ENCODE assay signal across 25 cellular contexts in genomic region chr15:29632671-29633406, GRCh38.
A peak's percentile ranks its signal among the peaks of the same experiment; 100 is the strongest.
DNase-seq lines count a peak whose midpoint lies in the region; ATAC-seq, FAIRE-seq and TF ChIP-seq lines count a peak whose summit lies in the region.
"Had no signal": no experiment of that assay in that cellular context is flagged by ENCODE, and none has a peak within 500 bp of the region (broad histone marks: within the 10 kb centered on the region; RNA-seq: fewer than 3 reads in every experiment).

No MANE protein-coding gene starts in this region.

- no peak for TF ChIP-seq RAD21 in HepG2 (CRISPR knock-in tag; IDR thresholded peaks at IDR 0.05)
- TF ChIP-seq RAD21 in H1 (IDR thresholded peaks at IDR 0.05 in 1 of 2, conservative IDR thresholded peaks at IDR 0.05 in 1 of 2; ENCODE audit: low read depth in 2 of 2, low read length in 2 of 2) = no peak

- H3K4me3 Mint-ChIP-seq in osteocyte (ENCODE audit: unreplicated experiment) = no peak overlapping the region
- H3K4me3 Mint-ChIP-seq: B cell; CD14-positive monocyte; CD4-positive, alpha-beta T cell; CD8-positive, alpha-beta memory T cell; GM23338; HFFc6 had no signal

- H3K9ac ChIP-seq in HepG2 (ENCODE audit: insufficient read depth, low read depth, low read length) = no peak overlapping the region
- no peak overlapping the region for H3K9ac ChIP-seq in H1 (replicated peaks in 1 of 4; ENCODE audit: extremely low read depth in 1 of 4, low read depth in 3 of 4, low read length in 3 of 4)
- H3K9ac ChIP-seq: BLaER1 treated with 17β-estradiol and CSF1 and Interleukin-3, amounts not matched to agents 10 nM and 100 nM had no signal

- H4K5ac ChIP-seq in H1 (ENCODE audit: insufficient read length, low read depth, low read length) = no peak overlapping the region

- in situ Hi-C loops in HepG2 (cut with HindIII; ENCODE audit: extremely low pct_ligation_motif_present, low pct_unique_long_range_greater_than_20kb) = no loop called here

- no peaks in the 10 kb centered on the region for H3K27me3 Mint-ChIP-seq in osteocyte (ENCODE audit: unreplicated experiment)
- H3K27me3 Mint-ChIP-seq: B cell had no signal

- no peak overlapping the region for H3K23ac ChIP-seq in H1 (ENCODE audit: insufficient read length)

- 21% methylated on average over 4 of the region's 8 CpGs for WGBS in HepG2 (ENCODE audit: low lambda C conversion rate)
- WGBS in right lobe of liver (ENCODE audit: insufficient coverage, low coverage, low lambda C conversion rate, missing lambda C conversion rate) = 50% methylated on average over 5 of the region's 8 CpGs
- 90% methylated on average over 8 of the region's 8 CpGs; no CpG with 5 or more reads in 1 of the 2 experiments for WGBS in H1 (ENCODE audit: extremely low coverage in 1 of 2, insufficient coverage in 1 of 2, insufficient read length in 1 of 2, insufficient replicate concordance in 2 of 2, low coverage in 1 of 2, low lambda C conversion rate in 2 of 2, missing lambda C conversion rate in 1 of 2), 2 experiments

- TF ChIP-seq CTCF in HepG2 (CRISPR knock-in tag; IDR thresholded peaks at IDR 0.05) (no peak), right lobe of liver (IDR thresholded peaks at IDR 0.05) (no peak), H1 (IDR thresholded peaks at IDR 0.05; ENCODE audit: control extremely low read depth in 1 of 3, insufficient read depth in 1 of 3, low read depth in 1 of 3, low read length in 3 of 3) (no peak), osteocyte (IDR thresholded peaks at IDR 0.05) (no peak)

- no peak overlapping the region for H4K91ac ChIP-seq in H1 (replicated peaks; ENCODE audit: insufficient read length, low read length)

- H3K14ac ChIP-seq in H1 (ENCODE audit: insufficient read length) = no peak overlapping the region

- no peak for FAIRE-seq in HepG2 (lab: Jason Lieb, UNC)
- no peak for FAIRE-seq in H1 (lab: Jason Lieb, UNC)
- FAIRE-seq in GM12892 (lab: Jason Lieb, UNC) = no peak
- FAIRE-seq: A204.1, D721Med, GM12878, GM18507, H54 had no signal

- H4K20me1 ChIP-seq in HepG2 (ENCODE audit: insufficient read depth, low read length) = no peaks in the 10 kb centered on the region
- H4K20me1 ChIP-seq in H1 (replicated peaks in 1 of 2; ENCODE audit: control insufficient read depth in 1 of 2, insufficient read depth in 2 of 2, low read length in 2 of 2) = no peaks in the 10 kb centered on the region
- H4K20me1 ChIP-seq: BLaER1 treated with 17β-estradiol and CSF1 and Interleukin-3, amounts not matched to agents 10 nM and 100 nM had no signal

- TF ChIP-seq EP300 in HepG2 (IDR thresholded peaks at IDR 0.05; ENCODE audit: low read depth in 2 of 2, low read length in 2 of 2) = no peak
- TF ChIP-seq EP300 in HepG2 (CRISPR knock-in tag; IDR thresholded peaks at IDR 0.05; ENCODE audit: borderline replicate concordance) = no peak
- TF ChIP-seq EP300 in H1 (IDR thresholded peaks at IDR 0.05; ENCODE audit: borderline replicate concordance in 1 of 2, low read depth in 2 of 2, low read length in 2 of 2) = no peak

- H3K79me2 ChIP-seq in HepG2 (ENCODE audit: insufficient read depth, low read length) = no peaks in the 10 kb centered on the region
- no peaks in the 10 kb centered on the region for H3K79me2 ChIP-seq in H1 (ENCODE audit: control insufficient read depth in 1 of 2, insufficient read depth in 2 of 2, low read length in 2 of 2)

- H3K4me1 Mint-ChIP-seq in osteocyte (ENCODE audit: unreplicated experiment) = peaks cover 3% of the 10 kb centered on the region
- H3K4me1 Mint-ChIP-seq: B cell; CD14-positive monocyte; CD8-positive, alpha-beta memory T cell had no signal

- peaks cover 3% of the 10 kb centered on the region for H3K9me3 Mint-ChIP-seq in osteocyte (ENCODE audit: unreplicated experiment)
- H3K9me3 Mint-ChIP-seq: CD4-positive, alpha-beta T cell; HFFc6 had no signal

- CTCF ChIA-PET in HepG2 (lab: Yijun Ruan, JAX; ENCODE audit: low intra/inter-chr PET ratio, low total read pairs) (no interaction called here), H1 (lab: Charles Lee; ENCODE audit: partially characterized antibody) (interaction anchor here (0.6 to 3.0 kb wide), 6 partner anchors 10 to 34 kb away, joined by 3 to 13 read pairs (median 5); no protein-coding TSS in a partner anchor)

- peak overlapping the region; percentile 23; the same call in 1 of the 2 replicates for H2BK12ac ChIP-seq in H1 (ENCODE audit: low read depth, low read length)

- H2BK20ac ChIP-seq in H1 (ENCODE audit: low read length) = no peak overlapping the region

- no peak overlapping the region for H3K18ac ChIP-seq in H1 (ENCODE audit: extremely low read depth, low read length)

- H2BK15ac ChIP-seq in H1 (ENCODE audit: low read length) = no peak overlapping the region

- H3K23me2 ChIP-seq in H1 (ENCODE audit: low read depth, low read length) = no peaks in the 10 kb centered on the region

- no peaks in the 10 kb centered on the region for H3K36me3 Mint-ChIP-seq in osteocyte (ENCODE audit: unreplicated experiment)
- H3K36me3 Mint-ChIP-seq: CD14-positive monocyte; CD8-positive, alpha-beta memory T cell had no signal

- intact Hi-C loops in HepG2 (cut with micrococcal nuclease; ENCODE audit: unreplicated experiment) (no loop called here), right lobe of liver (cut with DNase I) (no loop called here)

- H2BK5ac ChIP-seq in H1 (ENCODE audit: low read depth, low read length) = no peak overlapping the region

- no peaks in the 10 kb centered on the region for H3K9me3 ChIP-seq in HepG2 (ENCODE audit: low read length)
- H3K9me3 ChIP-seq in right lobe of liver = no peaks in the 10 kb centered on the region
- H3K9me3 ChIP-seq in H1 (ENCODE audit: insufficient read depth in 2 of 2, low read depth in 1 of 2, low read length in 1 of 2) = no peaks in the 10 kb centered on the region; a peak in 1 of 4 replicates
- H3K9me3 ChIP-seq: BLaER1 treated with 17β-estradiol and CSF1 and Interleukin-3, amounts not matched to agents 10 nM and 100 nM; HAP-1 had no signal

- TF ChIP-seq POLR2A in HepG2 (IDR thresholded peaks at IDR 0.05; ENCODE audit: insufficient read depth in 1 of 2, low read depth in 2 of 2, low read length in 2 of 2) = no peak
- TF ChIP-seq POLR2A in right lobe of liver (IDR thresholded peaks at IDR 0.05) = no peak
- no peak for TF ChIP-seq POLR2A in H1 (IDR thresholded peaks at IDR 0.05; ENCODE audit: control extremely low read depth in 1 of 2, low read depth in 2 of 2, low read length in 2 of 2)
- TF ChIP-seq POLR2A in GM12892 (IDR thresholded peaks at IDR 0.05; ENCODE audit: low read depth, low read length) = no peak

- H3K4me2 ChIP-seq in HepG2 (ENCODE audit: low read depth, low read length) (no peak overlapping the region), H1 (ENCODE audit: insufficient read depth in 1 of 2, low read depth in 2 of 2, low read length in 2 of 2) (no peak overlapping the region)
- H3K4me2 ChIP-seq: GM23338 had no signal

- POLR2A ChIA-PET in HepG2 (lab: Yijun Ruan, JAX) = no interaction called here
- POLR2A ChIA-PET in H1 (lab: Charles Lee; ENCODE audit: partially characterized antibody) = interaction anchor here (3.1 kb wide), 1 partner anchor 9 kb away, joined by 8 read pairs; no protein-coding TSS in a partner anchor

- H3K4me3 ChIP-seq in HepG2 (replicated peaks in 1 of 3; ENCODE audit: insufficient read depth in 1 of 3, low read depth in 2 of 3, low read length in 3 of 3) (no peak overlapping the region), right lobe of liver (no peak overlapping the region), H1 (ENCODE audit: extremely low read depth in 1 of 4, insufficient read depth in 2 of 4, low read depth in 3 of 4, low read length in 4 of 4) (no peak overlapping the region)
- H3K4me3 ChIP-seq: BLaER1 treated with 17β-estradiol and CSF1 and Interleukin-3, amounts not matched to agents 10 nM and 100 nM; GM12878; GM23338; HAP-1 had no signal

- H3K4me1 ChIP-seq in HepG2 (ENCODE audit: insufficient read depth, low read length) (peaks cover 17% of the 10 kb centered on the region), right lobe of liver (no peaks in the 10 kb centered on the region), H1 (replicated peaks in 1 of 4; ENCODE audit: control insufficient read depth in 3 of 4, insufficient read depth in 4 of 4, low read length in 3 of 4) (peaks cover 3 to 8% (median 5%) of the 10 kb centered on the region in 4 experiments; a peak in 5 of 7 replicates)
- H3K4me1 ChIP-seq: HAP-1 had no signal

- H3K36me3 ChIP-seq in HepG2 (replicated peaks in 1 of 2; ENCODE audit: control insufficient read depth in 1 of 2, insufficient read depth in 2 of 2, low read length in 2 of 2) (no peaks in the 10 kb centered on the region), right lobe of liver (no peaks in the 10 kb centered on the region), H1 (ENCODE audit: control insufficient read depth in 2 of 4, insufficient read depth in 4 of 4, low read length in 3 of 4) (no peaks in the 10 kb centered on the region)
- H3K36me3 ChIP-seq: BLaER1 treated with 17β-estradiol and CSF1 and Interleukin-3, amounts not matched to agents 10 nM and 100 nM; HAP-1 had no signal

- H2AFZ ChIP-seq in HepG2 (ENCODE audit: low read length) = no peak overlapping the region
- no peak overlapping the region for H2AFZ ChIP-seq in H1 (ENCODE audit: low read length)
- H2AFZ ChIP-seq: GM23338 had no signal

- no peak overlapping the region for H3K27ac Mint-ChIP-seq in osteocyte (ENCODE audit: unreplicated experiment)
- H3K27ac Mint-ChIP-seq: B cell; CD14-positive monocyte; CD4-positive, alpha-beta T cell; CD8-positive, alpha-beta memory T cell; GM23338; HFFc6 had no signal

- H3K27me3 ChIP-seq in HepG2 (ENCODE audit: control insufficient read depth in 1 of 2, insufficient read depth in 2 of 2, low read length in 2 of 2) = peaks cover 0 to 21% of the 10 kb centered on the region in 2 experiments; a peak in 2 of 5 replicates
- no peaks in the 10 kb centered on the region for H3K27me3 ChIP-seq in right lobe of liver
- H3K27me3 ChIP-seq in H1 (replicated peaks in 1 of 4; ENCODE audit: control insufficient read depth in 3 of 4, extremely low read depth in 1 of 4, insufficient read depth in 3 of 4, low read length in 3 of 4) = no peaks in the 10 kb centered on the region
- H3K27me3 ChIP-seq: BLaER1 treated with 17β-estradiol and CSF1 and Interleukin-3, amounts not matched to agents 10 nM and 100 nM had no signal

- ATAC-seq in HepG2 = no peak
- ATAC-seq in right lobe of liver = no peak
- no peak for ATAC-seq in HG03439 (IDR thresholded peaks at IDR 0.05; ENCODE audit: unreplicated experiment)
- ATAC-seq in HG02970 (IDR thresholded peaks at IDR 0.05; ENCODE audit: low FRiP score, unreplicated experiment) = no peak
- ATAC-seq: GM12878, GM23338 had no signal

- no peak overlapping the region for H4K8ac ChIP-seq in H1 (ENCODE audit: extremely low read depth, insufficient read depth, low read length)

- BruUV-seq in HepG2 (replicated peaks; lab: Mats Ljungman, UMichigan) = no TSS peak

- H2AK5ac ChIP-seq in H1 (ENCODE audit: low read depth, low read length) = no peak overlapping the region

- no peak overlapping the region for H3K4ac ChIP-seq in H1 (replicated peaks; ENCODE audit: insufficient read length, low read depth, low read length)

- H3K56ac ChIP-seq in H1 (replicated peaks; ENCODE audit: insufficient read length, low read depth, low read length) = no peak overlapping the region

- H3K79me1 ChIP-seq in H1 (ENCODE audit: low read depth, low read length) = 0 out of 2 replicates have a peak, but pooled peaks cover 2% of the 10 kb centered on the region

- DNase-seq in HepG2 (ENCODE audit: low spot score) = no peak
- no peak for DNase-seq in right lobe of liver
- DNase-seq in H1 (ENCODE audit: low read depth in 1 of 2, low spot score in 2 of 2) = peak in 1 of 2 experiments; percentile 22
- DNase-seq in osteocyte (ENCODE audit: extremely low spot score, unreplicated experiment) = peak; percentile 63
- no peak for DNase-seq in GM12892 (ENCODE audit: insufficient read length)
- DNase-seq: CD4-positive, alpha-beta T cell; CD8-positive, alpha-beta memory T cell; DMS 273 treated with DMSO at 0.1 percent for 48 hours; DMS79; EL; GDM1; HFFc6 had no signal

- no peak overlapping the region for H2BK120ac ChIP-seq in H1 (replicated peaks; ENCODE audit: low read depth, low read length)

- H3K27ac ChIP-seq in HepG2 (ENCODE audit: extremely low read length, insufficient read depth, low read length) (no peak overlapping the region), right lobe of liver (no peak overlapping the region), H1 (ENCODE audit: low read depth, low read length) (no peak overlapping the region)
- H3K27ac ChIP-seq: 22Rv1; BLaER1 treated with 17β-estradiol and CSF1 and Interleukin-3, amounts not matched to agents 10 nM and 100 nM had no signal
